In genomic region chr3:50654196-50654595, GRCh38 we compare ENCODE assay signal across 16 cellular contexts. TPM values are rescaled to one million over a fixed set of nuclear protein-coding genes. Genes with fewer than 3 reads are reported as not detected.
DNase-seq lines count a peak whose midpoint lies in the region; ATAC-seq and TF ChIP-seq lines count a peak whose summit lies in the region.
"Had no signal": no experiment of that assay in that cellular context is flagged by ENCODE, and none has a peak within 500 bp of the region (broad histone marks: within the 10 kb centered on the region; RNA-seq: fewer than 3 reads in every experiment).

No MANE protein-coding gene starts in this region.

- no peak overlapping the region for H2AFZ ChIP-seq in PC-3 (ENCODE audit: low read length)

- CTCF ChIA-PET in activated naive CD4-positive, alpha-beta T cell treated with anti-CD3 and anti-CD28 coated beads for 36 hours (lab: Charles Lee), result interaction anchor here (0.9 to 10.6 kb wide), 8 partner anchors 8 to 112 kb away, joined by 3 to 148 read pairs (median 18); partner anchors contain the start of genes CISH and MAPKAPK3
- CTCF ChIA-PET in CD4-positive, alpha-beta memory T cell (lab: Charles Lee; ENCODE audit: partially characterized antibody), result interaction anchor here (0.8 to 12.1 kb wide), 6 partner anchors 8 to 86 kb away, joined by 3 to 375 read pairs (median 9); partner anchors contain the start of genes C3orf18, CISH, HEMK1 and MAPKAPK3
- CTCF ChIA-PET in activated CD8-positive, alpha-beta T cell treated with anti-CD3 and anti-CD28 coated beads for 36 hours (lab: Charles Lee), result interaction anchor here (0.6 to 7.4 kb wide), 11 partner anchors 8 to 705 kb away, joined by 3 to 193 read pairs (median 6); partner anchors contain the start of genes CISH, DOCK3, HEMK1 and MAPKAPK3
- CTCF ChIA-PET in PC-3 (lab: Charles Lee), result interaction anchor here (4.4 kb wide), 1 partner anchor 38 kb away, joined by 40 read pairs; the partner anchor contains the start of gene MAPKAPK3

- no peaks in the 10 kb centered on the region for H3K9me2 ChIP-seq in PC-3 (replicated peaks; ENCODE audit: low read length)

- no peak for DNase-seq in activated naive CD4-positive, alpha-beta T cell treated with anti-CD3 and anti-CD28 coated beads for 36 hours
- DNase-seq in activated naive CD4-positive, alpha-beta T cell treated with Interleukin-2 at 50 U/mL for 16 hours, result no peak
- DNase-seq in CD4-positive, alpha-beta memory T cell, result no peak
- DNase-seq in activated CD8-positive, alpha-beta T cell treated with anti-CD3 and anti-CD28 coated beads for 36 hours, result no peak
- DNase-seq in spleen, result peak; percentile 46
- DNase-seq in PC-3, result no peak
- no peak for DNase-seq in NCI-H2081 (lab: John Stamatoyannopoulos, UW)
- DNase-seq: DMS79, NCI-H1105 treated with DMSO at 0.1 percent for 48 hours, NCI-H1694, NCI-H345, RPMI8226, SHP77 treated with DMSO at 0.1 percent for 48 hours had no signal

- no peak overlapping the region for H3K27ac ChIP-seq in CD4-positive, alpha-beta memory T cell (ENCODE audit: low read depth, low read length)
- no peak overlapping the region for H3K27ac ChIP-seq in spleen
- H3K27ac ChIP-seq in PC-3 (ENCODE audit: low read length), result no peak overlapping the region
- H3K27ac ChIP-seq: BLaER1 had no signal

- BruUV-seq in PC-3 (replicated peaks; lab: Mats Ljungman, UMichigan), result no TSS peak

- no peak for TF ChIP-seq CTCF in activated CD8-positive, alpha-beta T cell treated with anti-CD3 and anti-CD28 coated beads for 36 hours (IDR thresholded peaks at IDR 0.05)
- TF ChIP-seq CTCF in spleen (IDR thresholded peaks at IDR 0.05 in 8 of 11, conservative IDR thresholded peaks at IDR 0.05 in 3 of 11), result no peak
- no peak for TF ChIP-seq CTCF in PC-3 (conservative IDR thresholded peaks at IDR 0.05; ENCODE audit: low read depth, low read length)

- no peaks in the 10 kb centered on the region for H4K20me1 ChIP-seq in PC-3 (ENCODE audit: low read length)
- H4K20me1 ChIP-seq: BLaER1 had no signal

- POLR2A ChIA-PET in CD4-positive, alpha-beta memory T cell (lab: Charles Lee; ENCODE audit: partially characterized antibody), result interaction anchor here (0.9 to 6.4 kb wide), 5 partner anchors 23 to 43 kb away, joined by 3 to 89 read pairs (median 4); partner anchors contain the start of genes CISH and MAPKAPK3
- POLR2A ChIA-PET in activated CD8-positive, alpha-beta T cell treated with anti-CD3 and anti-CD28 coated beads for 36 hours (lab: Charles Lee), result interaction anchor here (0.9 to 6.6 kb wide), 8 partner anchors 8 to 85 kb away, joined by 3 to 53 read pairs (median 4); partner anchors contain the start of genes HEMK1 and MAPKAPK3
- POLR2A ChIA-PET in PC-3 (lab: Charles Lee; ENCODE audit: unreplicated experiment), result interaction anchor here (0.6 kb wide), 1 partner anchor 102 kb away, joined by 3 read pairs; no protein-coding TSS in a partner anchor

- ATAC-seq in activated CD8-positive, alpha-beta T cell treated with anti-CD3 and anti-CD28 coated beads for 36 hours, result no peak
- ATAC-seq in PC-3 (no peak), GM18858 (IDR thresholded peaks at IDR 0.05; ENCODE audit: unreplicated experiment) (no peak)
- ATAC-seq: HepG2 had no signal

- H3K9me3 ChIP-seq in CD4-positive, alpha-beta memory T cell (ENCODE audit: control insufficient read depth in 1 of 2, low read length in 2 of 2), result no peaks in the 10 kb centered on the region
- H3K9me3 ChIP-seq in spleen, result no peaks in the 10 kb centered on the region
- H3K9me3 ChIP-seq in PC-3 (ENCODE audit: low read length), result no peaks in the 10 kb centered on the region
- H3K9me3 ChIP-seq: BLaER1 had no signal

- H3K27me3 ChIP-seq in CD4-positive, alpha-beta memory T cell (ENCODE audit: insufficient read depth, low read length), result no peaks in the 10 kb centered on the region
- H3K27me3 ChIP-seq in spleen (replicated peaks in 1 of 7) (no peaks in the 10 kb centered on the region), PC-3 (ENCODE audit: low read length) (no peaks in the 10 kb centered on the region)
- H3K27me3 ChIP-seq: BLaER1 had no signal

- no peaks in the 10 kb centered on the region for H3K4me1 ChIP-seq in CD4-positive, alpha-beta memory T cell (ENCODE audit: insufficient read depth, low read length)
- H3K4me1 ChIP-seq in spleen, result peaks cover 0 to 4% (median 0%) of the 10 kb centered on the region in 6 donors
- no peaks in the 10 kb centered on the region for H3K4me1 ChIP-seq in PC-3 (ENCODE audit: insufficient read depth, low read length)
- H3K4me1 ChIP-seq: BLaER1 had no signal

- H3K4me2 ChIP-seq in PC-3 (ENCODE audit: low read length), result no peak overlapping the region
- H3K4me2 ChIP-seq: BLaER1 had no signal

- no peak overlapping the region for H3K4me3 Mint-ChIP-seq in activated naive CD4-positive, alpha-beta T cell treated with anti-CD3 and anti-CD28 coated beads for 36 hours
- H3K4me3 Mint-ChIP-seq in CD4-positive, alpha-beta memory T cell, result no peak overlapping the region
- H3K4me3 Mint-ChIP-seq in activated CD8-positive, alpha-beta T cell treated with anti-CD3 and anti-CD28 coated beads for 36 hours, result no peak overlapping the region

- no peaks in the 10 kb centered on the region for H3K27me3 Mint-ChIP-seq in activated naive CD4-positive, alpha-beta T cell treated with anti-CD3 and anti-CD28 coated beads for 36 hours (ENCODE audit: low read depth)
- H3K27me3 Mint-ChIP-seq in CD4-positive, alpha-beta memory T cell, result no peaks in the 10 kb centered on the region
- H3K27me3 Mint-ChIP-seq in activated CD8-positive, alpha-beta T cell treated with anti-CD3 and anti-CD28 coated beads for 36 hours, result no peaks in the 10 kb centered on the region

- 58 to 85% (median 74%) methylated on average over 1 of the region's 1 CpG for WGBS in spleen, 5 donors

- H3K36me3 ChIP-seq in CD4-positive, alpha-beta memory T cell (ENCODE audit: insufficient read depth, low read length), result no peaks in the 10 kb centered on the region
- H3K36me3 ChIP-seq in spleen, result peaks cover 0 to 13% (median 3%) of the 10 kb centered on the region in 6 donors
- H3K36me3 ChIP-seq in PC-3 (ENCODE audit: low read depth, low read length), result no peaks in the 10 kb centered on the region

- intact Hi-C loops in activated naive CD4-positive, alpha-beta T cell treated with anti-CD3 and anti-CD28 coated beads for 36 hours (cut with micrococcal nuclease), result no loop called here
- intact Hi-C loops in CD4-positive, alpha-beta memory T cell (cut with micrococcal nuclease), result no loop called here
- intact Hi-C loops in activated CD8-positive, alpha-beta T cell treated with anti-CD3 and anti-CD28 coated beads for 36 hours (cut with micrococcal nuclease), result loop anchor here (5.0 kb wide), 1 partner anchor 37 kb away; the partner anchor contains the start of gene MAPKAPK3
- intact Hi-C loops in spleen (cut with DNase I; ENCODE audit: low total_unique reads) (no loop called here), PC-3 (cut with micrococcal nuclease) (no loop called here)

- peaks cover 22% of the 10 kb centered on the region for H3K4me1 Mint-ChIP-seq in activated naive CD4-positive, alpha-beta T cell treated with anti-CD3 and anti-CD28 coated beads for 36 hours (ENCODE audit: low read depth)
- H3K4me1 Mint-ChIP-seq in CD4-positive, alpha-beta memory T cell, result peaks cover 0 to 6% (median under 1%) of the 10 kb centered on the region in 4 donors
- H3K4me1 Mint-ChIP-seq in activated CD8-positive, alpha-beta T cell treated with anti-CD3 and anti-CD28 coated beads for 36 hours (ENCODE audit: low read depth), result peaks cover 25% of the 10 kb centered on the region

- H3K9ac ChIP-seq in PC-3 (ENCODE audit: low read length), result no peak overlapping the region
- H3K9ac ChIP-seq: BLaER1 had no signal

- no peaks in the 10 kb centered on the region for H3K79me2 ChIP-seq in PC-3 (ENCODE audit: low read length)

- no peak for TF ChIP-seq POLR2A in spleen (IDR thresholded peaks at IDR 0.05)

- peak overlapping the region; percentile 58 for H3K27ac Mint-ChIP-seq in activated naive CD4-positive, alpha-beta T cell treated with anti-CD3 and anti-CD28 coated beads for 36 hours
- H3K27ac Mint-ChIP-seq in CD4-positive, alpha-beta memory T cell, result peak overlapping the region in 4 of 7 donors; percentile 29 to 81 (median 60)
- H3K27ac Mint-ChIP-seq in activated CD8-positive, alpha-beta T cell treated with anti-CD3 and anti-CD28 coated beads for 36 hours, result peak overlapping the region; percentile 88

- H3F3A ChIP-seq in PC-3 (ENCODE audit: low read length, unreplicated experiment), result no peaks in the 10 kb centered on the region

- H3K4me3 ChIP-seq in CD4-positive, alpha-beta memory T cell (ENCODE audit: low read length in 2 of 2), result no peak overlapping the region
- no peak overlapping the region for H3K4me3 ChIP-seq in spleen
- no peak overlapping the region for H3K4me3 ChIP-seq in PC-3 (ENCODE audit: low read length)
- H3K4me3 ChIP-seq: BLaER1 had no signal

- H3K36me3 Mint-ChIP-seq in activated naive CD4-positive, alpha-beta T cell treated with anti-CD3 and anti-CD28 coated beads for 36 hours (ENCODE audit: low read depth), result no peaks in the 10 kb centered on the region
- H3K36me3 Mint-ChIP-seq in CD4-positive, alpha-beta memory T cell, result peaks cover 0 to 6% of the 10 kb centered on the region in 2 donors
- H3K36me3 Mint-ChIP-seq in activated CD8-positive, alpha-beta T cell treated with anti-CD3 and anti-CD28 coated beads for 36 hours (ENCODE audit: low read depth), result no peaks in the 10 kb centered on the region

- H3K9me3 Mint-ChIP-seq in activated naive CD4-positive, alpha-beta T cell treated with anti-CD3 and anti-CD28 coated beads for 36 hours, result no peaks in the 10 kb centered on the region
- H3K9me3 Mint-ChIP-seq in CD4-positive, alpha-beta memory T cell, result no peaks in the 10 kb centered on the region
- H3K9me3 Mint-ChIP-seq in activated CD8-positive, alpha-beta T cell treated with anti-CD3 and anti-CD28 coated beads for 36 hours, result no peaks in the 10 kb centered on the region

RNA-seq across cellular contexts. Expression of gene DOCK3, which starts 20.5 kb away (rescaled TPM):
- 1 to 10 TPM; 1.6 to 1.7 TPM for total RNA-seq in activated naive CD4-positive, alpha-beta T cell treated with anti-CD3 and anti-CD28 coated beads for 36 hours
- 1 to 10 TPM; 2.5 to 2.6 TPM for total RNA-seq in CD4-positive, alpha-beta memory T cell
- under 1 TPM; 0.04 to 0.18 TPM for polyA plus RNA-seq in CD4-positive, alpha-beta memory T cell
- total RNA-seq in activated CD8-positive, alpha-beta T cell treated with anti-CD3 and anti-CD28 coated beads for 36 hours, result 1 to 10 TPM; 3.6 to 4.2 TPM
- total RNA-seq in spleen (1 to 10 TPM in 1 of 7 donors, under 1 TPM in 6; 0.21 to 2.1 (median 0.60) TPM), PC-3 (2014; rRNA removed) (under 0.01 and 0.15 TPM in 2 replicates)
- under 1 TPM; 0.08 to 0.38 (median 0.37) TPM for polyA plus RNA-seq in spleen
- total RNA-seq: HepG2 had no signal
- polyA plus RNA-seq: HepG2 had no signal

RNA-seq across cellular contexts. Expression of gene MAPKAPK3, which starts 37.2 kb away (rescaled TPM):
- total RNA-seq in activated naive CD4-positive, alpha-beta T cell treated with anti-CD3 and anti-CD28 coated beads for 36 hours, result 100 to 1,000 TPM; 105 to 106 TPM
- total RNA-seq in CD4-positive, alpha-beta memory T cell, result 10 to 100 TPM; 36.4 to 40.1 TPM
- polyA plus RNA-seq in CD4-positive, alpha-beta memory T cell, result 10 to 100 TPM; 71.2 to 93.2 TPM
- total RNA-seq in activated CD8-positive, alpha-beta T cell treated with anti-CD3 and anti-CD28 coated beads for 36 hours, result 100 to 1,000 TPM; 204 to 205 TPM
- total RNA-seq in spleen (10 to 100 TPM; 34.7 to 55.0 (median 44.9) TPM), PC-3 (2014; rRNA removed) (142 and 174 TPM in 2 replicates)
- 10 to 100 TPM; 18.0 to 34.8 (median 18.9) TPM for polyA plus RNA-seq in spleen

RNA-seq across cellular contexts. Expression of gene CISH, which starts 42.6 kb away (rescaled TPM):
- 100 to 1,000 TPM; 136 to 138 TPM for total RNA-seq in activated naive CD4-positive, alpha-beta T cell treated with anti-CD3 and anti-CD28 coated beads for 36 hours
- total RNA-seq in CD4-positive, alpha-beta memory T cell, result 10 to 100 TPM; 14.7 to 15.2 TPM
- polyA plus RNA-seq in CD4-positive, alpha-beta memory T cell, result 100 to 1,000 TPM in 1 of 2 donors, 10 to 100 TPM in 1; 92.1 to 248 TPM
- 100 to 1,000 TPM; 307 to 308 TPM for total RNA-seq in activated CD8-positive, alpha-beta T cell treated with anti-CD3 and anti-CD28 coated beads for 36 hours
- total RNA-seq in spleen, result 10 to 100 TPM in 5 of 7 donors, 1 to 10 TPM in 2; 8.7 to 23.6 (median 14.0) TPM
- 1 to 10 TPM; 2.9 to 7.4 (median 6.7) TPM for polyA plus RNA-seq in spleen
- 1.6 and 2.3 TPM in 2 replicates for total RNA-seq in PC-3 (2014; rRNA removed)

Comparison
In these comparisons a context has a peak if more than half of its experiments do, and no peak if none do; other contexts are left out.
1. RNA of gene CISH, which starts 42.6 kb away (total RNA-seq): 307 to 308 TPM in activated CD8-positive, alpha-beta T cell treated with anti-CD3 and anti-CD28 coated beads for 36 hours and 136 to 138 TPM in activated naive CD4-positive, alpha-beta T cell treated with anti-CD3 and anti-CD28 coated beads for 36 hours; 14.7 to 15.2 TPM in CD4-positive, alpha-beta memory T cell, 8.7 to 23.6 TPM in spleen and 1.6 to 2.3 TPM in PC-3; every median in the first group is over 4 times any median in the second.
2. Peak in every context shown above with its lines, with median percentiles within 50 percentile points of each other: H3K27ac Mint-ChIP-seq.